In genomic region chr5:160464466-160464797, GRCh38 we compare ENCODE assay signal across 18 cellular contexts.
A peak's percentile ranks its signal among the peaks of the same experiment; 100 is the strongest.
DNase-seq lines count a peak whose midpoint lies in the region; ATAC-seq and TF ChIP-seq lines count a peak whose summit lies in the region.
"Had no signal": no experiment of that assay in that cellular context is flagged by ENCODE, and none has a peak within 500 bp of the region (broad histone marks: within the 10 kb centered on the region; RNA-seq: fewer than 3 reads in every experiment).

No MANE protein-coding gene starts in this region.

- peaks cover 3% of the 10 kb centered on the region; the same call in 1 of the 2 replicates for H3F3A ChIP-seq in Loucy (ENCODE audit: low read depth)

- peaks cover 58% of the 10 kb centered on the region for H3K4me1 Mint-ChIP-seq in activated naive CD4-positive, alpha-beta T cell treated with anti-CD3 and anti-CD28 coated beads, Interleukin-2, amount 50 U/mL, for 24 hours
- peaks cover 55% of the 10 kb centered on the region for H3K4me1 Mint-ChIP-seq in activated naive CD8-positive, alpha-beta T cell (ENCODE audit: low read depth)
- peaks cover 73% of the 10 kb centered on the region for H3K4me1 Mint-ChIP-seq in stimulated activated naive CD8-positive, alpha-beta T cell treated with anti-CD3 and anti-CD28 coated beads, Interleukin-15, Interleukin-2, amounts not matched to agents 100 ng/mL and 50 ng/mL, for 24 hours (ENCODE audit: low read depth)

- no peak overlapping the region for H3K9ac ChIP-seq in Loucy (ENCODE audit: low read depth, low read length, poor library complexity, severe bottlenecking)
- H3K9ac ChIP-seq: KMS-11 had no signal

- H3K9me2 ChIP-seq in Loucy (replicated peaks; ENCODE audit: low read depth, low read length), result no peaks in the 10 kb centered on the region

- H3K27ac Mint-ChIP-seq in activated naive CD4-positive, alpha-beta T cell treated with anti-CD3 and anti-CD28 coated beads, Interleukin-2, amount 50 U/mL, for 24 hours, result peak overlapping the region; percentile 94
- H3K27ac Mint-ChIP-seq in activated naive CD8-positive, alpha-beta T cell, result peak overlapping the region; percentile 100
- peak overlapping the region; percentile 89 for H3K27ac Mint-ChIP-seq in stimulated activated naive CD8-positive, alpha-beta T cell treated with anti-CD3 and anti-CD28 coated beads, Interleukin-15, Interleukin-2, amounts not matched to agents 100 ng/mL and 50 ng/mL, for 24 hours

- no peaks in the 10 kb centered on the region for H3K27me3 Mint-ChIP-seq in activated naive CD4-positive, alpha-beta T cell treated with anti-CD3 and anti-CD28 coated beads, Interleukin-2, amount 50 U/mL, for 24 hours
- no peaks in the 10 kb centered on the region for H3K27me3 Mint-ChIP-seq in activated naive CD8-positive, alpha-beta T cell
- H3K27me3 Mint-ChIP-seq in stimulated activated naive CD8-positive, alpha-beta T cell treated with anti-CD3 and anti-CD28 coated beads, Interleukin-15, Interleukin-2, amounts not matched to agents 100 ng/mL and 50 ng/mL, for 24 hours, result no peaks in the 10 kb centered on the region

- H3K4me3 ChIP-seq in Loucy (ENCODE audit: low read length, poor library complexity, severe bottlenecking), result no peak overlapping the region
- H3K4me3 ChIP-seq: cardiac muscle cell, dorsolateral prefrontal cortex, thoracic aorta had no signal

- no peaks in the 10 kb centered on the region for H4K20me1 ChIP-seq in Loucy (ENCODE audit: insufficient read depth, low read length, poor library complexity, severe bottlenecking)

- H3K36me3 ChIP-seq in Loucy (ENCODE audit: insufficient read depth, low read length), result no peaks in the 10 kb centered on the region
- H3K36me3 ChIP-seq: cardiac muscle cell, thoracic aorta had no signal

- H3K4me2 ChIP-seq in Loucy (ENCODE audit: low read depth, low read length, poor library complexity, severe bottlenecking), result peak overlapping the region; percentile 42
- H3K4me2 ChIP-seq: KMS-11 had no signal

- DNase-seq in activated naive CD4-positive, alpha-beta T cell (lab: John Stamatoyannopoulos, UW), result no peak
- no peak for DNase-seq in OCI-M2 (lab: John Stamatoyannopoulos, UW; ENCODE audit: unreplicated experiment)
- DNase-seq: activated CD8-positive, alpha-beta memory T cell treated with anti-CD3 and anti-CD28 coated beads, Interleukin-2, amount 50 U/mL, for 4 hours; Caco-2; dorsolateral prefrontal cortex; erythroblast; hippocampal formation; NCI-H1092; NCI-H2081 treated with DMSO at 0.1 percent for 48 hours; NK-92 treated with Interleukin-12 subunit alpha and Interleukin-12 subunit beta, amount 100 ng/mL, for 24 hours had no signal

- H3K79me2 ChIP-seq in Loucy (ENCODE audit: insufficient read depth, low read length), result peaks cover 13% of the 10 kb centered on the region

- no peak for TF ChIP-seq CTCF in Loucy (conservative IDR thresholded peaks at IDR 0.05; ENCODE audit: low read length)

- no peak overlapping the region for H2AFZ ChIP-seq in Loucy (ENCODE audit: low read length)

- no peaks in the 10 kb centered on the region for H3K27me3 ChIP-seq in Loucy (ENCODE audit: insufficient read depth, low read length, poor library complexity, severe bottlenecking)
- H3K27me3 ChIP-seq: cardiac muscle cell, dorsolateral prefrontal cortex had no signal

- ATAC-seq in HG03095 (IDR thresholded peaks at IDR 0.05; ENCODE audit: unreplicated experiment), result no peak

- H3K4me3 Mint-ChIP-seq in activated naive CD4-positive, alpha-beta T cell treated with anti-CD3 and anti-CD28 coated beads, Interleukin-2, amount 50 U/mL, for 24 hours, result peak overlapping the region; percentile 45
- peak overlapping the region; percentile 78 for H3K4me3 Mint-ChIP-seq in activated naive CD8-positive, alpha-beta T cell
- H3K4me3 Mint-ChIP-seq in stimulated activated naive CD8-positive, alpha-beta T cell treated with anti-CD3 and anti-CD28 coated beads, Interleukin-15, Interleukin-2, amounts not matched to agents 100 ng/mL and 50 ng/mL, for 24 hours, result peak overlapping the region; percentile 46

- H3K4me1 ChIP-seq in Loucy (ENCODE audit: insufficient read depth, low read length, poor library complexity, severe bottlenecking), result peaks cover 42% of the 10 kb centered on the region

- H3K9me3 ChIP-seq in Loucy (ENCODE audit: insufficient read depth, low read depth, low read length), result no peaks in the 10 kb centered on the region
- H3K9me3 ChIP-seq: Caco-2, thoracic aorta had no signal

- no peaks in the 10 kb centered on the region for H3K36me3 Mint-ChIP-seq in activated naive CD4-positive, alpha-beta T cell treated with anti-CD3 and anti-CD28 coated beads, Interleukin-2, amount 50 U/mL, for 24 hours
- H3K36me3 Mint-ChIP-seq in activated naive CD8-positive, alpha-beta T cell, result no peaks in the 10 kb centered on the region
- peaks cover 9% of the 10 kb centered on the region for H3K36me3 Mint-ChIP-seq in stimulated activated naive CD8-positive, alpha-beta T cell treated with anti-CD3 and anti-CD28 coated beads, Interleukin-15, Interleukin-2, amounts not matched to agents 100 ng/mL and 50 ng/mL, for 24 hours (ENCODE audit: low read depth)

- no peaks in the 10 kb centered on the region for H3K9me3 Mint-ChIP-seq in activated naive CD4-positive, alpha-beta T cell treated with anti-CD3 and anti-CD28 coated beads, Interleukin-2, amount 50 U/mL, for 24 hours
- H3K9me3 Mint-ChIP-seq in activated naive CD8-positive, alpha-beta T cell (ENCODE audit: low read depth), result no peaks in the 10 kb centered on the region
- H3K9me3 Mint-ChIP-seq in stimulated activated naive CD8-positive, alpha-beta T cell treated with anti-CD3 and anti-CD28 coated beads, Interleukin-15, Interleukin-2, amounts not matched to agents 100 ng/mL and 50 ng/mL, for 24 hours, result no peaks in the 10 kb centered on the region
